ENCODE assay signal across 1 cellular context in genomic region chr6:13487122-13488014, GRCh38.
TF ChIP-seq lines count a peak whose summit lies in the region.

GFOD1 (minus strand) TSS chr6:13487600; CDS start chr6:13486890, 710 bp downstream.

TF ChIP-seq in HepG2, 621 proteins besides CTCF, POLR2A, EP300 and RAD21 (continued from another document and continues in another):
- TF ChIP-seq THAP9 (CRISPR knock-in tag; IDR thresholded peaks at IDR 0.05; ENCODE audit: borderline replicate concordance): no peak
- TF ChIP-seq SCMH1 (CRISPR knock-in tag; IDR thresholded peaks at IDR 0.05; ENCODE audit: borderline replicate concordance): no peak
- peak; percentile 88 for TF ChIP-seq SMAD1 (CRISPR knock-in tag; IDR thresholded peaks at IDR 0.05; ENCODE audit: borderline replicate concordance, low read depth)
- no peak for TF ChIP-seq ZNF784 (CRISPR knock-in tag; IDR thresholded peaks at IDR 0.05; ENCODE audit: borderline replicate concordance)
- 0 out of 2 replicates have a peak, but pooled peaks have one; percentile 21 for TF ChIP-seq CHCHD3 (CRISPR knock-in tag; IDR thresholded peaks at IDR 0.05)
- TF ChIP-seq ZSCAN31 (CRISPR knock-in tag; IDR thresholded peaks at IDR 0.05; ENCODE audit: low read depth): 0 out of 2 replicates have a peak, but pooled peaks have one; percentile 42
- TF ChIP-seq ZNF691 (CRISPR knock-in tag; IDR thresholded peaks at IDR 0.05; ENCODE audit: borderline replicate concordance, low read depth): no peak
- TF ChIP-seq TAF1 (CRISPR knock-in tag; IDR thresholded peaks at IDR 0.05): peak; percentile 69
- TF ChIP-seq ZC3H13 (CRISPR knock-in tag; IDR thresholded peaks at IDR 0.05): peak; percentile 66; the same call in 1 of the 2 replicates
- TF ChIP-seq RBM39 (IDR thresholded peaks at IDR 0.05; ENCODE audit: low read depth, low read length, poor library complexity, severe bottlenecking): peak; percentile 85
- no peak for TF ChIP-seq MIER2 (CRISPR knock-in tag; IDR thresholded peaks at IDR 0.05)
- 0 out of 2 replicates have a peak, but pooled peaks have one; percentile 46 for TF ChIP-seq ZNF225 (CRISPR knock-in tag; IDR thresholded peaks at IDR 0.05)
- no peak for TF ChIP-seq ZNF737 (CRISPR knock-in tag; IDR thresholded peaks at IDR 0.05; ENCODE audit: borderline replicate concordance)
- TF ChIP-seq CENPT (CRISPR knock-in tag; IDR thresholded peaks at IDR 0.05; ENCODE audit: low read depth): peak; percentile 27; the same call in 1 of the 2 replicates
- TF ChIP-seq ZNF687 (CRISPR knock-in tag; IDR thresholded peaks at IDR 0.05): peak; percentile 76
- TF ChIP-seq CCDC6 (CRISPR knock-in tag; IDR thresholded peaks at IDR 0.05): peak; percentile 72
- peak; percentile 57 for TF ChIP-seq ZNF724P (CRISPR knock-in tag; IDR thresholded peaks at IDR 0.05; ENCODE audit: borderline replicate concordance)
- TF ChIP-seq ZNF773 (CRISPR knock-in tag; IDR thresholded peaks at IDR 0.05; ENCODE audit: borderline replicate concordance): peak; percentile 9; the same call in 1 of the 2 replicates
- peak; percentile 59; the same call in 1 of the 2 replicates for TF ChIP-seq ARHGAP35 (CRISPR knock-in tag; IDR thresholded peaks at IDR 0.05; ENCODE audit: borderline replicate concordance)
- TF ChIP-seq TOPORS (CRISPR knock-in tag; IDR thresholded peaks at IDR 0.05): no peak
- 0 out of 2 replicates have a peak, but pooled peaks have one; percentile 21 for TF ChIP-seq KLF15 (CRISPR knock-in tag; IDR thresholded peaks at IDR 0.05; ENCODE audit: borderline replicate concordance)
- TF ChIP-seq ZNF468 (CRISPR knock-in tag; IDR thresholded peaks at IDR 0.05): 0 out of 2 replicates have a peak, but pooled peaks have one; percentile 73
- TF ChIP-seq ATF4 (CRISPR knock-in tag; IDR thresholded peaks at IDR 0.05): peak in 1 of 2 experiments; percentile 47; a peak in 1 of 4 replicates
- no peak for TF ChIP-seq FUBP1 (CRISPR knock-in tag; IDR thresholded peaks at IDR 0.05; ENCODE audit: borderline replicate concordance)
- 0 out of 2 replicates have a peak, but pooled peaks have one; percentile 25 for TF ChIP-seq ZNF792 (CRISPR knock-in tag; IDR thresholded peaks at IDR 0.05)
- TF ChIP-seq HIVEP1 (CRISPR knock-in tag; IDR thresholded peaks at IDR 0.05): no peak
- 0 out of 2 replicates have a peak, but pooled peaks have one; percentile 31 for TF ChIP-seq E2F5 (CRISPR knock-in tag; conservative IDR thresholded peaks at IDR 0.05)
- peak in 1 of 2 experiments; percentile 68; a peak in 2 of 4 replicates for TF ChIP-seq KLF16 (CRISPR knock-in tag; IDR thresholded peaks at IDR 0.05)
- TF ChIP-seq SPEN (CRISPR knock-in tag; IDR thresholded peaks at IDR 0.05; ENCODE audit: low read depth): peak; percentile 43; the same call in 1 of the 2 replicates
- TF ChIP-seq PRDM15 (CRISPR knock-in tag; IDR thresholded peaks at IDR 0.05): no peak
- peak; percentile 31 for TF ChIP-seq TBX2 (CRISPR knock-in tag; IDR thresholded peaks at IDR 0.05; ENCODE audit: borderline replicate concordance)
- TF ChIP-seq JDP2 (CRISPR knock-in tag; IDR thresholded peaks at IDR 0.05; ENCODE audit: borderline replicate concordance): no peak
- peak; percentile 52; the same call in 1 of the 2 replicates for TF ChIP-seq ZGPAT (CRISPR knock-in tag; IDR thresholded peaks at IDR 0.05)
- TF ChIP-seq ZNF253 (CRISPR knock-in tag; IDR thresholded peaks at IDR 0.05; ENCODE audit: borderline replicate concordance): peak; percentile 86
- TF ChIP-seq ZNF772 (CRISPR knock-in tag; IDR thresholded peaks at IDR 0.05): no peak
- TF ChIP-seq SRSF1 (optimal IDR thresholded peaks at IDR 0.05; ENCODE audit: low read depth, low read length): no peak
- 0 out of 2 replicates have a peak, but pooled peaks have one; percentile 23 for TF ChIP-seq FOXA3 (CRISPR knock-in tag; IDR thresholded peaks at IDR 0.05)
- TF ChIP-seq KLF13 (CRISPR knock-in tag; IDR thresholded peaks at IDR 0.05): no peak
- TF ChIP-seq MTF1 (CRISPR knock-in tag; IDR thresholded peaks at IDR 0.05): 0 out of 2 replicates have a peak, but pooled peaks have one; percentile 17
- TF ChIP-seq ZBTB7B (CRISPR knock-in tag; IDR thresholded peaks at IDR 0.05): peak; percentile 20; the same call in 1 of the 2 replicates
